In the genomic region with DNA sequence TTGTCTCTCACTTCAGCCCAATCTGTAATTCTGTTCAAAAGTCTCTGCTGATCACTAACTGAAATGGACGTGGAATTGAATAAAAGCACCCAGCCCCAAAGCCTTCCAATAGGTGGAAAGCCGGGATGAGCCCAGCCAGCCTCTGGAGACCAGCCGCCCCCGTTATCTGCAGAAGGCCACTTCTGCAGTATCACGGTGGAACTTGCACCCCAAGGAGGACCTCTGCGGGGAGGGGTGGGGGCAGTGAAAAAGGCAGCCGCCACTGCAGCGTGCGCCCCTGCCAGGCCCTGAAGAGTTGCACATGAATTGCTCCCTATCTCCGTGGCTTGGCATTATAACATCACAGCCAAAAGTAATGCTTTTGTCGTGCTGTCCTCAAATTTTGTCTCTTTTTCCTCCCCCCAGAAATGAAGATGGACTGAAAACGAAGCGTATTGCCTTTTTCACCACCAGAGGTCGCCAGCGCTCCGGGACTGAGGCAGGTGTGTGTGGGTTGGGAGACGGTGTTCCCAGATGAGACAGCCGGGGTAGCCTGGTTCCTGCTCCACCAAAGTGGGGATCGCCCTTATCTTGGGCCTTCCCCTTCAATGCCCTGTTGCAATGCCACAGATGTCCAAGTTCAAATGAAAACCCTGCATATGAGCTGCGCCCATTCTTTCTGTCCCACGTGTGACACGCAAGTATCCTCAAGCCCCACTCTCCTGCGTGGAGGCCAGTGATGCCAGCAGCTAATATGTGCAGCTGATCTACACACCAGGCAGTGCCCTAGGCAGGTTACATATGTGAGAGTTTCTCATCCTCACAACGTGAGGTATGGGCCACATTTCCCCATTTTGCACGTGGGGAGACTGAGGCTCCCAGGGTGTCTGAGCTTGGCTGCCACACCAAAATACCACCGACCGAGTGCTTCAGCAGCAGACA, we compare ENCODE assay signal across 8 cellular contexts.
DNase-seq lines count a peak whose midpoint lies in the region; ATAC-seq lines count a peak whose summit lies in the region.

No MANE protein-coding gene starts in this region.

- peak overlapping the region in 1 of 3 donors; percentile 21 for H3K27ac Mint-ChIP-seq in CD4-positive, CD25-positive, alpha-beta regulatory T cell

- peaks cover 11% of the 10 kb centered on the region for H3K27me3 Mint-ChIP-seq in CD4-positive, CD25-positive, alpha-beta regulatory T cell

- no peak overlapping the region for H3K27ac ChIP-seq in CD4-positive, CD25-positive, alpha-beta regulatory T cell (ENCODE audit: insufficient read depth, low read length, poor library complexity, severe bottlenecking)

- no peaks in the 10 kb centered on the region for H3K9me3 Mint-ChIP-seq in CD4-positive, CD25-positive, alpha-beta regulatory T cell

- no peaks in the 10 kb centered on the region for H3K4me1 Mint-ChIP-seq in CD4-positive, CD25-positive, alpha-beta regulatory T cell

- H3K4me3 Mint-ChIP-seq in CD4-positive, CD25-positive, alpha-beta regulatory T cell: no peak overlapping the region

- peak in 1 of 2 donors; percentile 37 for ATAC-seq in CD4-positive, CD25-positive, alpha-beta regulatory T cell (ENCODE audit: low read depth in 2 of 2)

- H3K36me3 Mint-ChIP-seq in CD4-positive, CD25-positive, alpha-beta regulatory T cell: no peaks in the 10 kb centered on the region

- peak; percentile 40 to 58 (median 44) for DNase-seq in CD4-positive, CD25-positive, alpha-beta regulatory T cell
- peak; percentile 95 for DNase-seq in H7
- peak; percentile 22 for DNase-seq in NCI-H526 treated with DMSO at 0.1 percent for 48 hours (lab: John Stamatoyannopoulos, UW)
- peak; percentile 47 for DNase-seq in activated CD8-positive, alpha-beta memory T cell treated with anti-CD3 and anti-CD28 coated beads, Interleukin-2, amount 50 U/mL, for 24 hours (ENCODE audit: extremely low read depth)
- peak; percentile 57 for DNase-seq in epidermal melanocyte (ENCODE audit: insufficient read length, low spot score)
- DNase-seq in myocyte (ENCODE audit: low read depth): peak; percentile 75
- peak; percentile 28 to 47 for DNase-seq in stimulated activated CD8-positive, alpha-beta memory T cell treated with anti-CD3 and anti-CD28 coated beads, Interleukin-7, amount 100 ng/mL, for 1 hour (ENCODE audit: low read depth in 2 of 2)
- no peak for DNase-seq in GF-D8 (lab: John Stamatoyannopoulos, UW)

- no peaks in the 10 kb centered on the region for H3K36me3 ChIP-seq in CD4-positive, CD25-positive, alpha-beta regulatory T cell (ENCODE audit: control insufficient read depth, insufficient read depth, low read length)
- no peaks in the 10 kb centered on the region for H3K36me3 ChIP-seq in H7 (replicated peaks; ENCODE audit: control insufficient read depth, insufficient read depth, low read length)

- no peak overlapping the region for H3K4me3 ChIP-seq in CD4-positive, CD25-positive, alpha-beta regulatory T cell (ENCODE audit: low read depth, low read length)
- H3K4me3 ChIP-seq in H7 (ENCODE audit: insufficient read depth, low read depth, low read length): no peak overlapping the region

- H3K27me3 ChIP-seq in CD4-positive, CD25-positive, alpha-beta regulatory T cell (ENCODE audit: control insufficient read depth, insufficient read depth, low read length): no peaks in the 10 kb centered on the region
- H3K27me3 ChIP-seq in H7 (ENCODE audit: control insufficient read depth, insufficient read depth, low read length): no peaks in the 10 kb centered on the region

- no peaks in the 10 kb centered on the region for H3K4me1 ChIP-seq in CD4-positive, CD25-positive, alpha-beta regulatory T cell (ENCODE audit: control insufficient read depth, insufficient read depth, low read length, poor library complexity, severe bottlenecking)

- H3K9me3 ChIP-seq in CD4-positive, CD25-positive, alpha-beta regulatory T cell (ENCODE audit: control insufficient read depth in 2 of 2, low read length in 2 of 2): no peaks in the 10 kb centered on the region
